ENCODE assay signal across 31 cellular contexts in genomic region chr10:132748135-132748534, GRCh38. TPM values are rescaled to one million over a fixed set of nuclear protein-coding genes. Genes with fewer than 3 reads are reported as not detected.
"Had no signal": no experiment of that assay in that cellular context is flagged by ENCODE, and none has a peak within 500 bp of the region (broad histone marks: within the 10 kb centered on the region; RNA-seq: fewer than 3 reads in every experiment).

No MANE protein-coding gene starts in this region.

- H3K27me3 Mint-ChIP-seq: activated CD4-positive, alpha-beta memory T cell treated with anti-CD3 and anti-CD28 coated beads, Interleukin-2, amount 10 ng/mL, durations not matched to agents 7 days and 5 days; activated naive CD4-positive, alpha-beta T cell treated with anti-CD3 and anti-CD28 coated beads, Interleukin-2, amount 10 ng/mL, durations not matched to agents 7 days and 5 days; activated naive CD8-positive, alpha-beta T cell; activated naive CD8-positive, alpha-beta T cell treated with anti-CD3 and anti-CD28 coated beads, Interleukin-2, amount 50 U/mL, for 24 hours; activated T-cell treated with anti-CD3 and anti-CD28 coated beads, Interleukin-2, amount 50 U/mL, for 24 hours had no signal

- H3K4me1 Mint-ChIP-seq: activated CD4-positive, alpha-beta memory T cell treated with anti-CD3 and anti-CD28 coated beads, Interleukin-2, amount 10 ng/mL, durations not matched to agents 7 days and 5 days; activated naive CD4-positive, alpha-beta T cell treated with anti-CD3 and anti-CD28 coated beads, Interleukin-2, amount 10 ng/mL, durations not matched to agents 7 days and 5 days; activated naive CD8-positive, alpha-beta T cell treated with anti-CD3 and anti-CD28 coated beads, Interleukin-2, amount 50 U/mL, for 24 hours had no signal

- H3K36me3 Mint-ChIP-seq: activated naive CD4-positive, alpha-beta T cell treated with anti-CD3 and anti-CD28 coated beads, Interleukin-2, amount 10 ng/mL, durations not matched to agents 7 days and 5 days; activated naive CD8-positive, alpha-beta T cell had no signal

- H3K9me3 ChIP-seq: Peyer's patch had no signal

- H3K9me3 Mint-ChIP-seq: activated CD4-positive, alpha-beta memory T cell treated with anti-CD3 and anti-CD28 coated beads, Interleukin-2, amount 10 ng/mL, durations not matched to agents 7 days and 5 days; activated naive CD4-positive, alpha-beta T cell treated with anti-CD3 and anti-CD28 coated beads, Interleukin-2, amount 10 ng/mL, durations not matched to agents 7 days and 5 days; activated naive CD8-positive, alpha-beta T cell treated with anti-CD3 and anti-CD28 coated beads, Interleukin-2, amount 50 U/mL, for 24 hours; activated T-cell treated with anti-CD3 and anti-CD28 coated beads, Interleukin-2, amount 50 U/mL, for 24 hours; activated T-helper 2 cell treated with anti-CD3 and anti-CD28 coated beads, Interferon-gamma antibody, Interleukin-2, Interleukin-4, amounts not matched to agents 10 μg/mL and 5 μg/mL and 100 μg/mL, durations not matched to agents 14 hours and 24 hours and 36 hours had no signal

- DNase-seq: activated CD4-positive, alpha-beta memory T cell treated with anti-CD3 and anti-CD28 coated beads, Interleukin-2, amount 10 ng/mL, durations not matched to agents 7 days and 5 days; activated CD4-positive, alpha-beta T cell treated with anti-CD3 and anti-CD28 coated beads for 1 hour; activated CD4-positive, alpha-beta T cell treated with anti-CD3 and anti-CD28 coated beads for 48 hours; activated CD4-positive, CD25-positive, alpha-beta regulatory T cell; activated gamma-delta T cell; activated naive CD4-positive, alpha-beta T cell treated with anti-CD3 and anti-CD28 coated beads, Interleukin-2, amount 10 ng/mL, durations not matched to agents 7 days and 5 days; activated naive CD8-positive, alpha-beta T cell treated with anti-CD3 and anti-CD28 coated beads, Interleukin-2, amount 50 U/mL, for 24 hours; activated T-cell treated with anti-CD3 and anti-CD28 coated beads, Interleukin-2, amount 50 U/mL, for 24 hours; brain microvascular endothelial cell; central memory CD4-positive, alpha-beta T cell; Karpas-422; KBM-7; NCI-H1105; NCI-H1417 treated with DMSO at 0.1 percent for 48 hours; NCI-H1930; NCI-H510A; NCI-H526; NCI-H748 treated with DMSO at 0.1 percent for 48 hours; NK-92 treated with Interleukin-12 subunit alpha and Interleukin-12 subunit beta, amount 100 ng/mL, for 24 hours; PC-3; Peyer's patch; RPMI8226; SHP77 treated with DMSO at 0.1 percent for 48 hours; SW 1271; T-helper 1 cell; T-helper 2 cell; T-helper 9 cell had no signal

- ATAC-seq: activated naive CD8-positive, alpha-beta T cell treated with anti-CD3 and anti-CD28 coated beads, Interleukin-2, amount 50 U/mL, for 24 hours; PC-3 had no signal

- H3K27ac ChIP-seq: brain microvascular endothelial cell, Peyer's patch had no signal

- H3K4me1 ChIP-seq: Peyer's patch had no signal

- H3K4me3 ChIP-seq: Peyer's patch had no signal

- H3K27me3 ChIP-seq: brain microvascular endothelial cell, Peyer's patch had no signal

- H3K27ac Mint-ChIP-seq: activated CD4-positive, alpha-beta memory T cell treated with anti-CD3 and anti-CD28 coated beads, Interleukin-2, amount 10 ng/mL, durations not matched to agents 7 days and 5 days; activated naive CD4-positive, alpha-beta T cell treated with anti-CD3 and anti-CD28 coated beads, Interleukin-2, amount 10 ng/mL, durations not matched to agents 7 days and 5 days; activated naive CD8-positive, alpha-beta T cell; activated naive CD8-positive, alpha-beta T cell treated with anti-CD3 and anti-CD28 coated beads, Interleukin-2, amount 50 U/mL, for 24 hours; activated T-cell treated with anti-CD3 and anti-CD28 coated beads, Interleukin-2, amount 50 U/mL, for 24 hours; activated T-helper 2 cell treated with anti-CD3 and anti-CD28 coated beads, Interferon-gamma antibody, Interleukin-2, Interleukin-4, amounts not matched to agents 10 μg/mL and 5 μg/mL and 100 μg/mL, durations not matched to agents 14 hours and 24 hours and 36 hours had no signal

- H3K4me3 Mint-ChIP-seq: activated CD4-positive, alpha-beta memory T cell treated with anti-CD3 and anti-CD28 coated beads, Interleukin-2, amount 10 ng/mL, durations not matched to agents 7 days and 5 days; activated naive CD4-positive, alpha-beta T cell treated with anti-CD3 and anti-CD28 coated beads, Interleukin-2, amount 10 ng/mL, durations not matched to agents 7 days and 5 days; activated naive CD8-positive, alpha-beta T cell; activated naive CD8-positive, alpha-beta T cell treated with anti-CD3 and anti-CD28 coated beads, Interleukin-2, amount 50 U/mL, for 24 hours; activated T-cell treated with anti-CD3 and anti-CD28 coated beads, Interleukin-2, amount 50 U/mL, for 24 hours had no signal

RNA-seq across cellular contexts. Expression of gene NKX6-2, which starts 37.8 kb away (rescaled TPM):
- total RNA-seq: activated CD4-positive, alpha-beta memory T cell treated with anti-CD3 and anti-CD28 coated beads, Interleukin-2, amount 10 ng/mL, durations not matched to agents 7 days and 5 days; activated T-helper 2 cell treated with anti-CD3 and anti-CD28 coated beads, Interferon-gamma antibody, Interleukin-2, Interleukin-4, amounts not matched to agents 10 μg/mL and 5 μg/mL and 100 μg/mL, durations not matched to agents 14 hours and 24 hours and 36 hours; MCF 10A; PC-3; Peyer's patch; SK-MEL-5 had no signal
